Comparison of ENCODE assay signal across 1 cellular context in the genomic region with DNA sequence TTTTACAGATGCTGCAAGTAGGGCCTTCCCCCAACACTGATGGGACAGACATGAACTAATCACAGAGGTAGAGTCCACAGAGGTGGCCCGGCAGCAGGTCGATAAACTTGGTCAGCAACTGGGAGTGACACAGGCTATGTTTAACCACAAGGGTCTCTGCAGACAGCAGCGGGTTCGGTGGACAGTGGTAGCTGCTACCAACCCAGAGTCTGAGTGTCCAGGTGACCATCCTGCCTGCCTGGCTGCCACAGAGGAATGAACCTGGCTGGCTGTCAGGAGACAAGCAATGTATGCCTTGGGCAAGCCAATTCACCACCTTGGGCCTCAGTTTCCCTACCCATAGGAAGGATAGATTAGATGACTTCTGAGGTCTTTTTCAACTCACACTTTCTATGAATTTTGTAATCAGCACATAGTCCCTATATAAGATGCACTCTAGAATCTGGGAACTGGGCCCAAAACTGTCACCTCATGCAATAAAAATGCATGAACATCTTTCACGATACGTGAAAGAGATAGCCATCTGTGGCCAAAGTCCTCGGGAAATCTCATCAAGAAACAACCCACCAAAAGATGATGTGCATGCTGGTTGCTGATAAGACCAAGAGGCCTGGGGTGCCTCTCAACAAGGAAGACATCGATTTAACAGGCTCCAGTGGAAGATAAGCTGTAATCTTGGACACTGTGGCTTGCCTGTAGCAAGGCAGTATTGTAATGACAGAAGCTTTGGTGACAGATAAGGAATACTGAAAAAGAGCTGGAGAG.
TF ChIP-seq lines count a peak whose summit lies in the region.

No MANE protein-coding gene starts in this region.

TF ChIP-seq in HEK293, 187 proteins besides CTCF, POLR2A, EP300 and RAD21 (continued from another document):
- TF ChIP-seq, protein P1, sequence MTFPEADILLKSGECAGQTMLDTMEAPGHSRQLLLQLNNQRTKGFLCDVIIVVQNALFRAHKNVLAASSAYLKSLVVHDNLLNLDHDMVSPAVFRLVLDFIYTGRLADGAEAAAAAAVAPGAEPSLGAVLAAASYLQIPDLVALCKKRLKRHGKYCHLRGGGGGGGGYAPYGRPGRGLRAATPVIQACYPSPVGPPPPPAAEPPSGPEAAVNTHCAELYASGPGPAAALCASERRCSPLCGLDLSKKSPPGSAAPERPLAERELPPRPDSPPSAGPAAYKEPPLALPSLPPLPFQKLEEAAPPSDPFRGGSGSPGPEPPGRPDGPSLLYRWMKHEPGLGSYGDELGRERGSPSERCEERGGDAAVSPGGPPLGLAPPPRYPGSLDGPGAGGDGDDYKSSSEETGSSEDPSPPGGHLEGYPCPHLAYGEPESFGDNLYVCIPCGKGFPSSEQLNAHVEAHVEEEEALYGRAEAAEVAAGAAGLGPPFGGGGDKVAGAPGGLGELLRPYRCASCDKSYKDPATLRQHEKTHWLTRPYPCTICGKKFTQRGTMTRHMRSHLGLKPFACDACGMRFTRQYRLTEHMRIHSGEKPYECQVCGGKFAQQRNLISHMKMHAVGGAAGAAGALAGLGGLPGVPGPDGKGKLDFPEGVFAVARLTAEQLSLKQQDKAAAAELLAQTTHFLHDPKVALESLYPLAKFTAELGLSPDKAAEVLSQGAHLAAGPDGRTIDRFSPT (tag by site-specific recombination; IDR thresholded peaks at IDR 0.05) = peak; percentile 38; the same call in 1 of the 2 replicates
- TF ChIP-seq ZNF274 (IDR thresholded peaks at IDR 0.05; ENCODE audit: low read length) (no peak), ZNF274 (tag by site-specific recombination; IDR thresholded peaks at IDR 0.05; ENCODE audit: borderline replicate concordance) (no peak)
